Comparison of ENCODE assay signal across 19 cellular contexts in genomic region chr21:20570824-20571232, GRCh38.
DNase-seq lines count a peak whose midpoint lies in the region; ATAC-seq and TF ChIP-seq lines count a peak whose summit lies in the region.
"Had no signal": no experiment of that assay in that cellular context is flagged by ENCODE, and none has a peak within 500 bp of the region (broad histone marks: within the 10 kb centered on the region; RNA-seq: fewer than 3 reads in every experiment).

No MANE protein-coding gene starts in this region.

- H3K27me3 ChIP-seq in H9 (ENCODE audit: insufficient read depth, low read length) (no peaks in the 10 kb centered on the region), neural cell (ENCODE audit: insufficient read depth, low read depth, low read length) (no peaks in the 10 kb centered on the region)
- H3K27me3 ChIP-seq: heart right ventricle, right lobe of liver, thyroid gland had no signal

- no peak overlapping the region for H3K9ac ChIP-seq in H9 (ENCODE audit: extremely low read depth, insufficient read length, low read length)
- no peak overlapping the region for H3K9ac ChIP-seq in neural cell (ENCODE audit: low read length)

- no peaks in the 10 kb centered on the region for H3F3A ChIP-seq in neural cell (ENCODE audit: insufficient read depth, low read length, poor library complexity, severe bottlenecking)

- H3K9me3 ChIP-seq in H9 (ENCODE audit: control insufficient read depth, low read depth, low read length) (no peaks in the 10 kb centered on the region), neural cell (ENCODE audit: low read length) (no peaks in the 10 kb centered on the region)
- H3K9me3 ChIP-seq: right lobe of liver, thyroid gland had no signal

- H2BK12ac ChIP-seq in H9 (ENCODE audit: insufficient read length, low read depth, low read length): no peak overlapping the region

- ATAC-seq in HG03095 (IDR thresholded peaks at IDR 0.05; ENCODE audit: unreplicated experiment): no peak
- ATAC-seq: activated T-cell treated with anti-CD3 and anti-CD28 coated beads, Interleukin-2, amount 50 U/mL, for 72 hours; esophagus mucosa; heart right ventricle; right lobe of liver had no signal

- no peaks in the 10 kb centered on the region for H3K4me1 ChIP-seq in H9 (ENCODE audit: insufficient read depth, low read length)
- H3K4me1 ChIP-seq: heart right ventricle, right lobe of liver, thyroid gland had no signal

- H3K36me3 ChIP-seq in neural cell (ENCODE audit: insufficient read depth, low read length): no peaks in the 10 kb centered on the region
- H3K36me3 ChIP-seq: heart right ventricle, right lobe of liver, thyroid gland had no signal

- H3K4ac ChIP-seq in H9 (ENCODE audit: low read depth, low read length): no peak overlapping the region

- no CpG with 5 or more reads among the region's 2 CpGs for WGBS in H9 (ENCODE audit: extremely low coverage, insufficient read length, low lambda C conversion rate)

- H3K4me3 Mint-ChIP-seq in H9 (no peak overlapping the region), chondrocyte (ENCODE audit: unreplicated experiment) (no peak overlapping the region)
- H3K4me3 Mint-ChIP-seq: activated T-cell treated with anti-CD3 and anti-CD28 coated beads, Interleukin-2, amount 50 U/mL, for 72 hours; CD4-positive, alpha-beta T cell; nephron progenitor cell had no signal

- peak; percentile 65 for TF ChIP-seq CTCF in H9 (conservative IDR thresholded peaks at IDR 0.05)
- TF ChIP-seq CTCF in chondrocyte (IDR thresholded peaks at IDR 0.05): peak; percentile 68
- TF ChIP-seq CTCF in neural cell (IDR thresholded peaks at IDR 0.05; ENCODE audit: poor library complexity, severe bottlenecking): no peak

- H3K79me1 ChIP-seq in H9 (ENCODE audit: insufficient read depth, low read depth, low read length, poor library complexity, severe bottlenecking): no peaks in the 10 kb centered on the region

- H3K36me3 Mint-ChIP-seq in H9 (ENCODE audit: insufficient read depth in 1 of 3, low read depth in 3 of 3) (peaks cover 0 to 7% (median 0%) of the 10 kb centered on the region in 3 experiments; a peak in 3 of 7 replicates), chondrocyte (ENCODE audit: low read depth) (no peaks in the 10 kb centered on the region)

- no peak overlapping the region for H3K4me3 ChIP-seq in neural cell (ENCODE audit: low read length)
- H3K4me3 ChIP-seq: heart right ventricle, right lobe of liver, thyroid gland had no signal

- H2BK20ac ChIP-seq in H9 (ENCODE audit: low read depth, low read length, poor library complexity, severe bottlenecking): no peak overlapping the region

- no peak overlapping the region for H2AK5ac ChIP-seq in H9 (ENCODE audit: insufficient read length, low read length)

- H3K27ac Mint-ChIP-seq in H9 (peak overlapping the region in 1 of 3 experiments; percentile 88; a peak in 2 of 7 replicates), chondrocyte (ENCODE audit: unreplicated experiment) (no peak overlapping the region)
- H3K27ac Mint-ChIP-seq: activated T-cell treated with anti-CD3 and anti-CD28 coated beads, Interleukin-2, amount 50 U/mL, for 72 hours; CD4-positive, alpha-beta T cell; nephron progenitor cell had no signal

- H4K8ac ChIP-seq in H9 (replicated peaks; ENCODE audit: insufficient read length, low read depth, low read length): no peak overlapping the region

- no peak overlapping the region for H4K91ac ChIP-seq in H9 (ENCODE audit: insufficient read length, low read depth, low read length)

- no peak overlapping the region for H4K5ac ChIP-seq in H9 (ENCODE audit: insufficient read length, low read depth, low read length)

- H3K23me2 ChIP-seq in H9 (ENCODE audit: insufficient read length, low read depth, low read length, poor library complexity, severe bottlenecking): no peaks in the 10 kb centered on the region

- no peak overlapping the region for H3T11ph ChIP-seq in H9 (ENCODE audit: low read length)

- H3K9me3 Mint-ChIP-seq in H9 (no peaks in the 10 kb centered on the region), chondrocyte (ENCODE audit: low read depth) (peaks cover 9% of the 10 kb centered on the region)
- H3K9me3 Mint-ChIP-seq: nephron progenitor cell had no signal

- DNase-seq in H9 (peak; percentile 88), NCI-H146 (lab: John Stamatoyannopoulos, UW) (peak; percentile 30), chondrocyte (ENCODE audit: low spot score) (no peak), hepatic stellate cell (ENCODE audit: low spot score) (no peak)
- no peak for DNase-seq in activated CD8-positive, alpha-beta memory T cell treated with anti-CD3 and anti-CD28 coated beads, Interleukin-2, amount 50 U/mL, for 4 hours
- DNase-seq: activated CD4-positive, alpha-beta T cell treated with anti-CD3 and anti-CD28 coated beads, Interleukin-2, amount 50 U/mL, for 4 hours; activated T-cell treated with anti-CD3 and anti-CD28 coated beads, Interleukin-2, amount 50 U/mL, for 72 hours; CD4-positive, alpha-beta T cell; heart right ventricle; IMR-90; NCI-H1694; NCI-H526; nephron progenitor cell; right lobe of liver; stimulated activated CD4-positive, alpha-beta T cell treated with anti-CD3 and anti-CD28 coated beads, Interleukin-2, amount 100 ng/mL, for 48 hours; thyroid gland had no signal

- no peak overlapping the region for H3K18ac ChIP-seq in H9 (ENCODE audit: insufficient read length, low read depth, low read length)

- no peak overlapping the region for H3K23ac ChIP-seq in H9 (ENCODE audit: insufficient read length, low read depth, low read length)

- no peak overlapping the region for H2BK120ac ChIP-seq in H9 (ENCODE audit: low read depth, low read length, poor library complexity, severe bottlenecking)

- no peak overlapping the region for H3K56ac ChIP-seq in H9 (ENCODE audit: insufficient read length, low read depth, low read length)

- H3K4me2 ChIP-seq in H9 (ENCODE audit: insufficient read depth, insufficient read length, low read length) (no peak overlapping the region), neural cell (ENCODE audit: low read length) (no peak overlapping the region)

- TF ChIP-seq EP300 in neural cell (conservative IDR thresholded peaks at IDR 0.05; ENCODE audit: poor library complexity, severe bottlenecking): no peak

- H3K14ac ChIP-seq in H9 (ENCODE audit: insufficient read depth, low read length): no peak overlapping the region

- TF ChIP-seq RAD21 in neural cell (conservative IDR thresholded peaks at IDR 0.05): peak; percentile 22

- H3K79me2 ChIP-seq in H9 (ENCODE audit: insufficient read depth, low read length) (no peaks in the 10 kb centered on the region), neural cell (replicated peaks; ENCODE audit: insufficient read depth, low read length) (no peaks in the 10 kb centered on the region)

- H3K27ac ChIP-seq in H9 (ENCODE audit: insufficient read length, low read depth, low read length) (no peak overlapping the region), neural cell (ENCODE audit: low read length) (no peak overlapping the region)
- H3K27ac ChIP-seq: heart right ventricle, right lobe of liver, thyroid gland had no signal

- H2BK5ac ChIP-seq in H9 (ENCODE audit: insufficient read length, low read length): no peak overlapping the region

- H2AFZ ChIP-seq in H9 (ENCODE audit: low read length) (no peak overlapping the region), neural cell (ENCODE audit: low read depth, low read length) (no peak overlapping the region)

- H4K20me1 ChIP-seq in H9 (ENCODE audit: control insufficient read depth, insufficient read depth, insufficient read length) (no peaks in the 10 kb centered on the region), neural cell (ENCODE audit: insufficient read depth) (no peaks in the 10 kb centered on the region)

- no peaks in the 10 kb centered on the region for H3K9me2 ChIP-seq in neural cell (ENCODE audit: insufficient read depth, low read length)

- H3K27me3 Mint-ChIP-seq in H9 (ENCODE audit: low read depth): no peaks in the 10 kb centered on the region
- H3K27me3 Mint-ChIP-seq in chondrocyte (ENCODE audit: low read depth): no peaks in the 10 kb centered on the region
- H3K27me3 Mint-ChIP-seq: CD4-positive, alpha-beta T cell had no signal

- no peak overlapping the region for H2BK15ac ChIP-seq in H9 (ENCODE audit: low read depth, low read length)

- peaks cover 14 to 16% of the 10 kb centered on the region in 2 experiments for H3K4me1 Mint-ChIP-seq in H9
- H3K4me1 Mint-ChIP-seq in chondrocyte (ENCODE audit: low read depth): peaks cover 5% of the 10 kb centered on the region
- H3K4me1 Mint-ChIP-seq: nephron progenitor cell had no signal

TF ChIP-seq in neural cell, 6 proteins besides CTCF, POLR2A, EP300 and RAD21:
- TF ChIP-seq SMC3 (conservative IDR thresholded peaks at IDR 0.05; ENCODE audit: poor library complexity): no peak
- TF ChIP-seq TAF1 (IDR thresholded peaks at IDR 0.05; ENCODE audit: low read depth): no peak
- TF ChIP-seq EZH2 (IDR thresholded peaks at IDR 0.05; ENCODE audit: borderline replicate concordance, insufficient read depth, low read length, poor library complexity, severe bottlenecking): no peak
- no peak for TF ChIP-seq MXI1 (conservative IDR thresholded peaks at IDR 0.05; ENCODE audit: poor library complexity, severe bottlenecking)
- no peak for TF ChIP-seq POLR2AphosphoS5 (IDR thresholded peaks at IDR 0.05)
- TF ChIP-seq, protein P1, sequence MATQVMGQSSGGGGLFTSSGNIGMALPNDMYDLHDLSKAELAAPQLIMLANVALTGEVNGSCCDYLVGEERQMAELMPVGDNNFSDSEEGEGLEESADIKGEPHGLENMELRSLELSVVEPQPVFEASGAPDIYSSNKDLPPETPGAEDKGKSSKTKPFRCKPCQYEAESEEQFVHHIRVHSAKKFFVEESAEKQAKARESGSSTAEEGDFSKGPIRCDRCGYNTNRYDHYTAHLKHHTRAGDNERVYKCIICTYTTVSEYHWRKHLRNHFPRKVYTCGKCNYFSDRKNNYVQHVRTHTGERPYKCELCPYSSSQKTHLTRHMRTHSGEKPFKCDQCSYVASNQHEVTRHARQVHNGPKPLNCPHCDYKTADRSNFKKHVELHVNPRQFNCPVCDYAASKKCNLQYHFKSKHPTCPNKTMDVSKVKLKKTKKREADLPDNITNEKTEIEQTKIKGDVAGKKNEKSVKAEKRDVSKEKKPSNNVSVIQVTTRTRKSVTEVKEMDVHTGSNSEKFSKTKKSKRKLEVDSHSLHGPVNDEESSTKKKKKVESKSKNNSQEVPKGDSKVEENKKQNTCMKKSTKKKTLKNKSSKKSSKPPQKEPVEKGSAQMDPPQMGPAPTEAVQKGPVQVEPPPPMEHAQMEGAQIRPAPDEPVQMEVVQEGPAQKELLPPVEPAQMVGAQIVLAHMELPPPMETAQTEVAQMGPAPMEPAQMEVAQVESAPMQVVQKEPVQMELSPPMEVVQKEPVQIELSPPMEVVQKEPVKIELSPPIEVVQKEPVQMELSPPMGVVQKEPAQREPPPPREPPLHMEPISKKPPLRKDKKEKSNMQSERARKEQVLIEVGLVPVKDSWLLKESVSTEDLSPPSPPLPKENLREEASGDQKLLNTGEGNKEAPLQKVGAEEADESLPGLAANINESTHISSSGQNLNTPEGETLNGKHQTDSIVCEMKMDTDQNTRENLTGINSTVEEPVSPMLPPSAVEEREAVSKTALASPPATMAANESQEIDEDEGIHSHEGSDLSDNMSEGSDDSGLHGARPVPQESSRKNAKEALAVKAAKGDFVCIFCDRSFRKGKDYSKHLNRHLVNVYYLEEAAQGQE (IDR thresholded peaks at IDR 0.05; ENCODE audit: borderline replicate concordance): no peak

Comparison
In these comparisons a context has a peak if more than half of its experiments do, and no peak if none do; other contexts are left out.
1. DNase-seq: peak in H9 (single experiment) and NCI-H146 (single experiment); none in chondrocyte (single experiment), hepatic stellate cell (single experiment) and activated CD8-positive, alpha-beta memory T cell treated with anti-CD3 and anti-CD28 coated beads, Interleukin-2, amount 50 U/mL, for 4 hours (single experiment).